21 cellular contexts compared by ENCODE assay signal in genomic region chrX:151773434-151773833, GRCh38. TPM values are rescaled to one million over a fixed set of nuclear protein-coding genes. Genes with fewer than 3 reads are reported as not detected.
"Had no signal": no experiment of that assay in that cellular context is flagged by ENCODE, and none has a peak within 500 bp of the region (broad histone marks: within the 10 kb centered on the region; RNA-seq: fewer than 3 reads in every experiment).

No MANE protein-coding gene starts in this region.

- H3K4me1 ChIP-seq: foreskin keratinocyte, psoas muscle, upper lobe of left lung had no signal

- DNase-seq: activated CD4-positive, alpha-beta memory T cell treated with anti-CD3 and anti-CD28 coated beads for 36 hours; activated CD4-positive, alpha-beta T cell treated with anti-CD3 and anti-CD28 coated beads for 48 hours; activated CD4-positive, CD25-positive, alpha-beta regulatory T cell; activated gamma-delta T cell; activated naive CD4-positive, alpha-beta T cell treated with anti-CD3 and anti-CD28 coated beads, Interleukin-2, amount 50 U/mL, for 16 hours; activated naive CD8-positive, alpha-beta T cell treated with anti-CD3 and anti-CD28 coated beads, Interleukin-2, amount 50 U/mL, for 24 hours; effector CD8-positive, alpha-beta T cell; foreskin keratinocyte; ovary; psoas muscle; right cardiac atrium; stimulated activated CD4-positive, alpha-beta T cell treated with anti-CD3 and anti-CD28 coated beads, Interleukin-4, amount 100 ng/mL, for 24 hours; stimulated activated naive CD4-positive, alpha-beta T cell treated with Interleukin-2 at 50 U/mL for 16 hours; T1000; upper lobe of left lung had no signal

- H3K4me3 ChIP-seq: ovary, psoas muscle, thoracic aorta, upper lobe of left lung had no signal

- H3K27ac ChIP-seq: foreskin keratinocyte, ovary, psoas muscle, thoracic aorta, upper lobe of left lung had no signal

- H3K27me3 ChIP-seq: foreskin keratinocyte, ovary, upper lobe of left lung had no signal

- H3K36me3 ChIP-seq: ovary, thoracic aorta, upper lobe of left lung had no signal

- ATAC-seq: activated naive CD8-positive, alpha-beta T cell treated with anti-CD3 and anti-CD28 coated beads, Interleukin-2, amount 50 U/mL, for 24 hours; foreskin keratinocyte; natural killer cell treated with Interleukin-12 subunit alpha and Interleukin-12 subunit beta and Interleukin-15 and Interleukin-18, amount 100 ng/mL, for 72 hours; psoas muscle; right cardiac atrium had no signal

- H3K9me3 ChIP-seq: ovary, psoas muscle, thoracic aorta, upper lobe of left lung had no signal

RNA-seq across cellular contexts. Expression of gene CNGA2, which starts 38.9 kb away (rescaled TPM):
- total RNA-seq: activated CD4-positive, alpha-beta memory T cell treated with anti-CD3 and anti-CD28 coated beads for 36 hours; cerebellum; foreskin keratinocyte; liver; natural killer cell treated with Interleukin-12 subunit alpha and Interleukin-12 subunit beta and Interleukin-15 and Interleukin-18, amount 100 ng/mL, for 72 hours; ovary; psoas muscle; right cardiac atrium; T-helper 1 cell treated with Interleukin-12 subunit alpha and Interleukin-12 subunit beta and Interleukin-4 antibody, amounts not matched to agents 30 ng/mL and 1 ng/mL, for 36 hours; thoracic aorta; upper lobe of left lung had no signal
- polyA plus RNA-seq: esophagus, foreskin keratinocyte, liver, ovary, psoas muscle, right cardiac atrium had no signal

RNA-seq across cellular contexts. Expression of gene FATE1, which starts 57.6 kb away (rescaled TPM):
- total RNA-seq: activated CD4-positive, alpha-beta memory T cell treated with anti-CD3 and anti-CD28 coated beads for 36 hours; cerebellum; foreskin keratinocyte; liver; natural killer cell treated with Interleukin-12 subunit alpha and Interleukin-12 subunit beta and Interleukin-15 and Interleukin-18, amount 100 ng/mL, for 72 hours; ovary; T-helper 1 cell treated with Interleukin-12 subunit alpha and Interleukin-12 subunit beta and Interleukin-4 antibody, amounts not matched to agents 30 ng/mL and 1 ng/mL, for 36 hours; thoracic aorta had no signal
- polyA plus RNA-seq: esophagus, foreskin keratinocyte, liver had no signal
